Comparison of ENCODE assay signal across 19 cellular contexts in the genomic region with DNA sequence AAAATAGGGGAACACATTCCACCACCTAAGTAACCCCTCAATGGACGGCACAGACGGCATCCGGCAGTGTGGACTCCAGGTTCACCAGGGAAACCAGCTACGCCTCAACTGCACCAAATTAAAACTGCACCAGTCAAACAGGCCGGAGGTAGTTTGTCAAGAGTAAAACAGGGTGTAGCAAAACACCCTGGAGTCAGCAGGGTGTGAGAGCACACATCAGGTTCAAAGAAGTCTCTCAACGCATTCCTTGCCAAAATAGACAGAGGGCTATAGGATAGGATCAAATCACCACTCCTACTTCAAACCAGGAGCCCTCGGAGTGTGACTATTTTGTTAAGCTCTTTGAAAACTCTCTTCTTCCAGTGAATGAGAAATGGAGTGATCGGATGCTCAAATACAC.
DNase-seq lines count a peak whose midpoint lies in the region; ATAC-seq and TF ChIP-seq lines count a peak whose summit lies in the region.
"Had no signal": no experiment of that assay in that cellular context is flagged by ENCODE, and none has a peak within 500 bp of the region (broad histone marks: within the 10 kb centered on the region; RNA-seq: fewer than 3 reads in every experiment).

No MANE protein-coding gene starts in this region.

- TF ChIP-seq CTCF in H9 (conservative IDR thresholded peaks at IDR 0.05), result no peak
- TF ChIP-seq CTCF in epithelial cell of esophagus (IDR thresholded peaks at IDR 0.05; ENCODE audit: insufficient read depth, low read depth, low read length, missing control alignments), result no peak
- TF ChIP-seq CTCF in thyroid gland (IDR thresholded peaks at IDR 0.05), result no peak
- no peak for TF ChIP-seq CTCF in uterus (IDR thresholded peaks at IDR 0.05)

- H3K23ac ChIP-seq in H9 (ENCODE audit: insufficient read length, low read depth, low read length), result no peak overlapping the region

- H4K8ac ChIP-seq in H9 (replicated peaks; ENCODE audit: insufficient read length, low read depth, low read length), result no peak overlapping the region

- H3K4me2 ChIP-seq in H9 (ENCODE audit: insufficient read depth, insufficient read length, low read length), result no peak overlapping the region
- H3K4me2 ChIP-seq: BLaER1 had no signal

- no peaks in the 10 kb centered on the region for H3K4me1 ChIP-seq in H9 (ENCODE audit: insufficient read depth, low read length)
- H3K4me1 ChIP-seq in thyroid gland, result peaks cover 12 to 18% of the 10 kb centered on the region in 2 donors
- no peaks in the 10 kb centered on the region for H3K4me1 ChIP-seq in uterus
- H3K4me1 ChIP-seq: Caco-2 had no signal

- WGBS in H9 (ENCODE audit: extremely low coverage, insufficient read length, low lambda C conversion rate), result no CpG with 5 or more reads among the region's 8 CpGs
- WGBS in thyroid gland, 2 donors, result 40% methylated on average over 8 of the region's 8 CpGs

- peaks cover 14% of the 10 kb centered on the region; the same call in 1 of the 2 replicates for H3K79me2 ChIP-seq in H9 (ENCODE audit: insufficient read depth, low read length)

- no peak overlapping the region; the same call in 1 of the 2 replicates for H3K14ac ChIP-seq in H9 (ENCODE audit: insufficient read depth, low read length)

- no peak overlapping the region for H3K9ac ChIP-seq in H9 (ENCODE audit: extremely low read depth, insufficient read length, low read length)
- H3K9ac ChIP-seq: BLaER1 had no signal

- no peak for DNase-seq in H9
- peak; percentile 23 for DNase-seq in epithelial cell of esophagus (ENCODE audit: low read depth)
- peak; percentile 55 for DNase-seq in left kidney (ENCODE audit: low read depth, low spot score)
- DNase-seq in thyroid gland, result peak; percentile 24
- no peak for DNase-seq in uterus
- no peak for DNase-seq in activated T-cell treated with anti-CD3 and anti-CD28 coated beads, Interleukin-2, amount 50 U/mL, for 24 hours
- DNase-seq: 8988T; AML-193; Caco-2; CD8-positive, alpha-beta memory T cell; DND-41; GDM1; GOT3; HCEC 1CT; HFFc6 had no signal

- TF ChIP-seq POLR2A in thyroid gland (IDR thresholded peaks at IDR 0.05) (no peak), uterus (IDR thresholded peaks at IDR 0.05) (no peak)

- no peak overlapping the region for H2BK12ac ChIP-seq in H9 (ENCODE audit: insufficient read length, low read depth, low read length)

- H3K23me2 ChIP-seq in H9 (ENCODE audit: insufficient read length, low read depth, low read length, poor library complexity, severe bottlenecking), result no peaks in the 10 kb centered on the region

- H3K9me3 ChIP-seq in H9 (ENCODE audit: control insufficient read depth, low read depth, low read length) (no peaks in the 10 kb centered on the region), thyroid gland (no peaks in the 10 kb centered on the region), uterus (no peaks in the 10 kb centered on the region)
- H3K9me3 ChIP-seq: BLaER1, Caco-2 had no signal

- H3K9me3 Mint-ChIP-seq in H9, result no peaks in the 10 kb centered on the region
- no peaks in the 10 kb centered on the region for H3K9me3 Mint-ChIP-seq in activated T-cell treated with anti-CD3 and anti-CD28 coated beads, Interleukin-2, amount 50 U/mL, for 24 hours
- H3K9me3 Mint-ChIP-seq: CD8-positive, alpha-beta memory T cell; HFFc6; IgD-negative memory B cell had no signal

- H3K4me3 Mint-ChIP-seq in H9, result no peak overlapping the region
- H3K4me3 Mint-ChIP-seq in activated T-cell treated with anti-CD3 and anti-CD28 coated beads, Interleukin-2, amount 50 U/mL, for 24 hours, result no peak overlapping the region
- H3K4me3 Mint-ChIP-seq: CD8-positive, alpha-beta memory T cell; HFFc6; IgD-negative memory B cell had no signal

- no peak overlapping the region for H2BK15ac ChIP-seq in H9 (ENCODE audit: low read depth, low read length)

- intact Hi-C loops in thyroid gland (cut with DNase I), result loop anchor here (10.0 kb wide), 1 partner anchor 136 kb away; a partner anchor contains a TSS
- intact Hi-C loops in uterus (cut with DNase I; ENCODE audit: low total_unique reads), result no loop called here

- H3K27me3 Mint-ChIP-seq in H9 (ENCODE audit: low read depth), result no peaks in the 10 kb centered on the region
- H3K27me3 Mint-ChIP-seq in activated T-cell treated with anti-CD3 and anti-CD28 coated beads, Interleukin-2, amount 50 U/mL, for 24 hours, result peaks cover 14% of the 10 kb centered on the region

- peaks cover 12 to 15% of the 10 kb centered on the region in 2 experiments for H3K4me1 Mint-ChIP-seq in H9
- H3K4me1 Mint-ChIP-seq in activated T-cell treated with anti-CD3 and anti-CD28 coated beads, Interleukin-2, amount 50 U/mL, for 24 hours (ENCODE audit: low read depth), result no peaks in the 10 kb centered on the region
- H3K4me1 Mint-ChIP-seq: CD8-positive, alpha-beta memory T cell; IgD-negative memory B cell had no signal

- no peak overlapping the region for H3K18ac ChIP-seq in H9 (ENCODE audit: insufficient read length, low read depth, low read length)

- H2BK5ac ChIP-seq in H9 (ENCODE audit: insufficient read length, low read length), result no peak overlapping the region

- H2AK5ac ChIP-seq in H9 (ENCODE audit: insufficient read length, low read length), result no peak overlapping the region

- H3K4ac ChIP-seq in H9 (ENCODE audit: low read depth, low read length), result no peak overlapping the region

- H3K27me3 ChIP-seq in H9 (ENCODE audit: insufficient read depth, low read length) (no peaks in the 10 kb centered on the region), thyroid gland (no peaks in the 10 kb centered on the region), uterus (no peaks in the 10 kb centered on the region)
- H3K27me3 ChIP-seq: BLaER1 had no signal

- H3K27ac Mint-ChIP-seq in H9, result peak overlapping the region in 2 of 3 experiments; percentile 6 to 88; a peak in 4 of 7 replicates
- H3K27ac Mint-ChIP-seq in activated T-cell treated with anti-CD3 and anti-CD28 coated beads, Interleukin-2, amount 50 U/mL, for 24 hours, result no peak overlapping the region
- H3K27ac Mint-ChIP-seq: CD8-positive, alpha-beta memory T cell; HFFc6; IgD-negative memory B cell had no signal

- no peak overlapping the region for H2BK20ac ChIP-seq in H9 (ENCODE audit: low read depth, low read length, poor library complexity, severe bottlenecking)

- H4K20me1 ChIP-seq in H9 (ENCODE audit: control insufficient read depth, insufficient read depth, insufficient read length), result no peaks in the 10 kb centered on the region

- H4K91ac ChIP-seq in H9 (ENCODE audit: insufficient read length, low read depth, low read length), result no peak overlapping the region

- no peak overlapping the region for H3K4me3 ChIP-seq in epithelial cell of esophagus (ENCODE audit: low read length)
- no peak overlapping the region for H3K4me3 ChIP-seq in thyroid gland (replicated peaks in 1 of 3)
- H3K4me3 ChIP-seq in uterus, result no peak overlapping the region
- H3K4me3 ChIP-seq: BLaER1 had no signal

- peaks cover 13% of the 10 kb centered on the region for H3K79me1 ChIP-seq in H9 (ENCODE audit: insufficient read depth, low read depth, low read length, poor library complexity, severe bottlenecking)

- no peaks in the 10 kb centered on the region for H3K36me3 Mint-ChIP-seq in H9 (ENCODE audit: insufficient read depth in 1 of 3, low read depth in 3 of 3)
- no peaks in the 10 kb centered on the region for H3K36me3 Mint-ChIP-seq in activated T-cell treated with anti-CD3 and anti-CD28 coated beads, Interleukin-2, amount 50 U/mL, for 24 hours (ENCODE audit: low read depth)
- H3K36me3 Mint-ChIP-seq: IgD-negative memory B cell had no signal

- ATAC-seq in GM18867 (IDR thresholded peaks at IDR 0.05; ENCODE audit: unreplicated experiment), result no peak

- H3K56ac ChIP-seq in H9 (ENCODE audit: insufficient read length, low read depth, low read length), result no peak overlapping the region

- H3K36me3 ChIP-seq in thyroid gland (no peaks in the 10 kb centered on the region), uterus (no peaks in the 10 kb centered on the region)

- H4K5ac ChIP-seq in H9 (ENCODE audit: insufficient read length, low read depth, low read length), result no peak overlapping the region

- no peak overlapping the region for H3T11ph ChIP-seq in H9 (ENCODE audit: low read length)

- H2BK120ac ChIP-seq in H9 (ENCODE audit: low read depth, low read length, poor library complexity, severe bottlenecking), result no peak overlapping the region

- H2AFZ ChIP-seq in H9 (ENCODE audit: low read length), result no peak overlapping the region

- no peak overlapping the region for H3K27ac ChIP-seq in H9 (ENCODE audit: insufficient read length, low read depth, low read length)
- peak overlapping the region; percentile 23 to 46 (median 25) for H3K27ac ChIP-seq in thyroid gland
- no peak overlapping the region for H3K27ac ChIP-seq in uterus
- H3K27ac ChIP-seq: BLaER1, HL-60 had no signal

Comparison
In these comparisons a context has a peak if more than half of its experiments do, and no peak if none do; other contexts are left out.
1. DNase-seq: peak in epithelial cell of esophagus (single experiment), left kidney (single experiment) and thyroid gland (2 of 2); none in H9 (single experiment), uterus (0 of 2) and activated T-cell treated with anti-CD3 and anti-CD28 coated beads, Interleukin-2, amount 50 U/mL, for 24 hours (single experiment).
2. H3K27ac ChIP-seq: peak in thyroid gland (3 of 3); none in H9 (single experiment) and uterus (0 of 2).